In the genomic region with DNA sequence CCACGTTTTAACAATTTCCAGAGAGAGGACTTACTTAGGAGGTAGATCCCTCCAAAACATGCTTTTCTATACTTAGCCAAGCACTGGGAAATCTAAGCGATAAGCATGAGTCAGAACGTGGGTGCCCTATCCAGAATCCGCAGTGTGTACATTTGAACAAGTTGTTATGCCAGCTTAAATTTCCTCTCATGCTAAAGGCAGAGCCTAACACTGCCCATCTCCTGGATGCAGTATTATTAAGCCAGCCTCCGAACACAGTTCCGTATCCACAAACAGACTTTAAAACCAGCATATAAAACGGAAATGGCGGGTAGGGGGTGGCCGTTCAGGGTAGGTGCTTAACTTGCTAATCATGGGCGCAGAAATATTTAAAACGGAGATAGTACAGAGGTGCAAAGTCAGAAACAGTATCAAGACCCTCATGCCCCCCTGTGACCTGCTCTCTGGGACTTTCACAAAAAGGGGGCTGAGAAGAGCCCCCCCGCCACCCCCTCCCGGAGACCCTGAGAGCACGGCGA, we compare ENCODE assay signal across 6 cellular contexts. TPM values are rescaled to one million over a fixed set of nuclear protein-coding genes. Genes with fewer than 3 reads are reported as not detected.
DNase-seq lines count a peak whose midpoint lies in the region; ATAC-seq and TF ChIP-seq lines count a peak whose summit lies in the region.

No MANE protein-coding gene starts in this region.

- intact Hi-C loops in body of pancreas (cut with DNase I): no loop called here

- no peak for TF ChIP-seq CTCF in body of pancreas (IDR thresholded peaks at IDR 0.05)

- H3K9me3 ChIP-seq in body of pancreas: peaks cover 0 to 5% (median 0%) of the 10 kb centered on the region in 3 donors

- WGBS in body of pancreas, 2 donors: 12 to 42% methylated on average over 11 to 15 of the region's 15 CpGs

- TF ChIP-seq POLR2A in body of pancreas (IDR thresholded peaks at IDR 0.05): no peak

- peaks cover 14% of the 10 kb centered on the region for H3K4me1 ChIP-seq in body of pancreas

- H3K27me3 ChIP-seq in body of pancreas: no peaks in the 10 kb centered on the region

- DNase-seq in COLO829 (ENCODE audit: low spot score): peak; percentile 30
- DNase-seq in NCI-H128 (lab: John Stamatoyannopoulos, UW; ENCODE audit: unreplicated experiment): peak; percentile 17
- no peak for DNase-seq in body of pancreas
- peak; percentile 44 for DNase-seq in middle frontal gyrus (ENCODE audit: extremely low spot score, low spot score)

- peak; percentile 9 for ATAC-seq in body of pancreas
- ATAC-seq in HG03139 (IDR thresholded peaks at IDR 0.05; ENCODE audit: unreplicated experiment): no peak
- no peak for ATAC-seq in HG03442 (IDR thresholded peaks at IDR 0.05; ENCODE audit: unreplicated experiment)

- peak overlapping the region in 1 of 2 donors; percentile 26 for H3K4me3 ChIP-seq in body of pancreas

- no peaks in the 10 kb centered on the region for H3K36me3 ChIP-seq in body of pancreas (replicated peaks in 1 of 2; ENCODE audit: insufficient read depth in 1 of 2, low read depth in 2 of 2)

- peak overlapping the region in 3 of 4 donors; percentile 0 to 47 (median 7) for H3K27ac ChIP-seq in body of pancreas

RNA-seq across cellular contexts. Expression of a gene that starts 1.0 kb away (rescaled TPM):
- not detected for total RNA-seq in body of pancreas

RNA-seq across cellular contexts. Expression of a gene that starts 1.0 kb away (rescaled TPM):
- 1 to 10 TPM in 1 of 2 donors, not detected in 1; 3.4 TPM for total RNA-seq in body of pancreas

RNA-seq across cellular contexts. Expression of a gene that starts 38.5 kb away (rescaled TPM):
- total RNA-seq in body of pancreas: 10 to 100 TPM in 1 of 2 donors, 1 to 10 TPM in 1; 8.9 to 10.6 TPM

RNA-seq across cellular contexts. Expression of a gene that starts 42.3 kb away (rescaled TPM):
- total RNA-seq in body of pancreas: under 1 TPM in 1 of 2 donors, not detected in 1; 0.52 TPM

RNA-seq across cellular contexts. Expression of a gene that starts 46.8 kb away (rescaled TPM):
- total RNA-seq in body of pancreas: 10 to 100 TPM; 17.8 to 79.1 TPM

Comparison
In these comparisons a context has a peak if more than half of its experiments do, and no peak if none do; other contexts are left out.
1. DNase-seq: peak in COLO829 (single experiment), NCI-H128 (single experiment) and middle frontal gyrus (single experiment); none in body of pancreas (0 of 4).